Comparison of ENCODE assay signal across 17 cellular contexts in genomic region chr20:20235681-20236080, GRCh38.
DNase-seq lines count a peak whose midpoint lies in the region; ATAC-seq and TF ChIP-seq lines count a peak whose summit lies in the region.
"Had no signal": no experiment of that assay in that cellular context is flagged by ENCODE, and none has a peak within 500 bp of the region (broad histone marks: within the 10 kb centered on the region; RNA-seq: fewer than 3 reads in every experiment).

No MANE protein-coding gene starts in this region.

- H3K27ac ChIP-seq in BLaER1 = no peak overlapping the region
- no peak overlapping the region for H3K27ac ChIP-seq in BLaER1 treated with 17β-estradiol and CSF1 and Interleukin-3, amounts not matched to agents 10 nM and 100 nM
- H3K27ac ChIP-seq: PC-9, SJSA1 had no signal

- no peak for TF ChIP-seq CTCF in GM10266 (IDR thresholded peaks at IDR 0.05; ENCODE audit: control insufficient read depth, insufficient read depth, low read depth, missing control alignments)

- no peaks in the 10 kb centered on the region for H3K9me3 ChIP-seq in BLaER1
- no peaks in the 10 kb centered on the region for H3K9me3 ChIP-seq in BLaER1 treated with 17β-estradiol and CSF1 and Interleukin-3, amounts not matched to agents 10 nM and 100 nM (replicated peaks in 1 of 11)
- H3K9me3 ChIP-seq: SJSA1 had no signal

- peaks cover 53% of the 10 kb centered on the region for H3K4me1 ChIP-seq in BLaER1
- H3K4me1 ChIP-seq in BLaER1 treated with 17β-estradiol and CSF1 and Interleukin-3, amounts not matched to agents 10 nM and 100 nM = peaks cover 12 to 50% (median 49%) of the 10 kb centered on the region in 10 experiments
- H3K4me1 ChIP-seq: SJSA1 had no signal

- DNase-seq in NCI-H2171 treated with DMSO at 0.1 percent for 48 hours (lab: John Stamatoyannopoulos, UW) (peak; percentile 86), SHP77 treated with DMSO at 0.1 percent for 48 hours (lab: John Stamatoyannopoulos, UW) (peak; percentile 57), GM10266 (ENCODE audit: extremely low spot score) (no peak)
- DNase-seq: CD8-positive, alpha-beta memory T cell; DMS53; NCI-H1105 treated with DMSO at 0.1 percent for 48 hours; NCI-H146; NCI-H446 treated with DMSO at 0.1 percent for 48 hours; PC-9; T-helper 2 cell had no signal

- H3K27me3 ChIP-seq in BLaER1 = no peaks in the 10 kb centered on the region
- no peaks in the 10 kb centered on the region for H3K27me3 ChIP-seq in BLaER1 treated with 17β-estradiol and CSF1 and Interleukin-3, amounts not matched to agents 10 nM and 100 nM

- H3K36me3 ChIP-seq in BLaER1 = no peaks in the 10 kb centered on the region
- H3K36me3 ChIP-seq in BLaER1 treated with 17β-estradiol and CSF1 and Interleukin-3, amounts not matched to agents 10 nM and 100 nM = no peaks in the 10 kb centered on the region
- H3K36me3 ChIP-seq: SJSA1 had no signal

- peak overlapping the region; percentile 80 for H3K4me2 ChIP-seq in BLaER1
- peak overlapping the region in 8 of 11 experiments; percentile 16 to 81 (median 74); a peak in 9 of 22 replicates for H3K4me2 ChIP-seq in BLaER1 treated with 17β-estradiol and CSF1 and Interleukin-3, amounts not matched to agents 10 nM and 100 nM
- H3K4me2 ChIP-seq: PC-9 had no signal

- no peak overlapping the region for H3K4me3 ChIP-seq in BLaER1
- H3K4me3 ChIP-seq in BLaER1 treated with 17β-estradiol and CSF1 and Interleukin-3, amounts not matched to agents 10 nM and 100 nM = no peak overlapping the region
- H3K4me3 ChIP-seq: GM12878, PC-9, SJSA1 had no signal

- ATAC-seq in HG03342 (IDR thresholded peaks at IDR 0.05; ENCODE audit: unreplicated experiment) (no peak), GM21717 (IDR thresholded peaks at IDR 0.05; ENCODE audit: unreplicated experiment) (no peak)
- ATAC-seq: GM12878, Right ventricle myocardium inferior had no signal

- H3K9ac ChIP-seq in BLaER1 = no peak overlapping the region
- no peak overlapping the region for H3K9ac ChIP-seq in BLaER1 treated with 17β-estradiol and CSF1 and Interleukin-3, amounts not matched to agents 10 nM and 100 nM

- H4K20me1 ChIP-seq in BLaER1 = no peaks in the 10 kb centered on the region
- H4K20me1 ChIP-seq in BLaER1 treated with 17β-estradiol and CSF1 and Interleukin-3, amounts not matched to agents 10 nM and 100 nM = no peaks in the 10 kb centered on the region
